Comparison of ENCODE assay signal across 25 cellular contexts in the genomic region with DNA sequence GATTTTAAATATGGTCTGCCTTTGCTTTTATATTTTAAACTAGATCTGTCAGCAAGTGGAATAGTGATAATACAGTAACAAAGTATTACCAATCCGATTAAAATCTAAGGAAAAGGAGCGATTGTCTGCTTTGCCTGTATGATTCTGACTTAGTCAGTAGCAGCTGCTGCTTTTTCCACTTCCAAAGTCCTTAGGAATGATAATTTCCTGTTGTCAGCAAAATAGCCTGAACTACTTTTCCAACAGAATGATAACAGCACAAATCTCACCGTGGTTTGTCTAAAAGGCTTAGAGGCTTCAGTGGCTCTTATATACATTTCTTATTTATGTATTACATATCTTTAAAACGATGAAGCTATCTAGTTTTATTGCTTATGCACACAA.
DNase-seq lines count a peak whose midpoint lies in the region; ATAC-seq, FAIRE-seq and TF ChIP-seq lines count a peak whose summit lies in the region.
"Had no signal": no experiment of that assay in that cellular context is flagged by ENCODE, and none has a peak within 500 bp of the region (broad histone marks: within the 10 kb centered on the region; RNA-seq: fewer than 3 reads in every experiment).

No MANE protein-coding gene starts in this region.

- no peak for FAIRE-seq in HepG2 (lab: Jason Lieb, UNC)

- H4K20me1 ChIP-seq in HepG2 (ENCODE audit: insufficient read depth, low read length) = no peaks in the 10 kb centered on the region
- H4K20me1 ChIP-seq: BLaER1 treated with 17β-estradiol and CSF1 and Interleukin-3, amounts not matched to agents 10 nM and 100 nM had no signal

- POLR2A ChIA-PET in HepG2 (lab: Yijun Ruan, JAX) = no interaction called here

- no peak overlapping the region for H3K4me2 ChIP-seq in HepG2 (ENCODE audit: low read depth, low read length)
- H3K4me2 ChIP-seq: BLaER1 treated with 17β-estradiol and CSF1 and Interleukin-3, amounts not matched to agents 10 nM and 100 nM; PC-9 had no signal

- no peaks in the 10 kb centered on the region for H3K79me2 ChIP-seq in HepG2 (ENCODE audit: insufficient read depth, low read length)

- TF ChIP-seq EP300 in HepG2 (IDR thresholded peaks at IDR 0.05; ENCODE audit: low read depth in 2 of 2, low read length in 2 of 2) (no peak), HepG2 (CRISPR knock-in tag; IDR thresholded peaks at IDR 0.05; ENCODE audit: borderline replicate concordance) (no peak)

- H3K27me3 ChIP-seq in HepG2 (ENCODE audit: control insufficient read depth in 1 of 2, insufficient read depth in 2 of 2, low read length in 2 of 2) = no peaks in the 10 kb centered on the region
- no peaks in the 10 kb centered on the region for H3K27me3 ChIP-seq in right lobe of liver
- H3K27me3 ChIP-seq: BLaER1 treated with 17β-estradiol and CSF1 and Interleukin-3, amounts not matched to agents 10 nM and 100 nM; SJSA1 had no signal

- no peak overlapping the region for H2AFZ ChIP-seq in HepG2 (ENCODE audit: low read length)
- H2AFZ ChIP-seq: PC-9 had no signal

- no peak overlapping the region for H3K27ac ChIP-seq in HepG2 (ENCODE audit: extremely low read length, insufficient read depth, low read length)
- H3K27ac ChIP-seq in right lobe of liver = no peak overlapping the region
- no peak overlapping the region for H3K27ac ChIP-seq in substantia nigra (ENCODE audit: low read depth, low read length, poor library complexity, severe bottlenecking)
- H3K27ac ChIP-seq: BLaER1 treated with 17β-estradiol and CSF1 and Interleukin-3, amounts not matched to agents 10 nM and 100 nM; PC-9; SJSA1 had no signal

- H3K27ac Mint-ChIP-seq in effector memory CD8-positive, alpha-beta T cell = no peak overlapping the region
- H3K27ac Mint-ChIP-seq: CD4-positive, alpha-beta T cell had no signal

- in situ Hi-C loops in HepG2 (cut with HindIII; ENCODE audit: extremely low pct_ligation_motif_present, low pct_unique_long_range_greater_than_20kb) = no loop called here
- in situ Hi-C loops in astrocyte of the spinal cord (cut with HindIII; ENCODE audit: low sequenced_read_pairs) = no loop called here

- TF ChIP-seq POLR2A in HepG2 (IDR thresholded peaks at IDR 0.05; ENCODE audit: insufficient read depth in 1 of 2, low read depth in 2 of 2, low read length in 2 of 2) (no peak), right lobe of liver (IDR thresholded peaks at IDR 0.05) (no peak)

- H3K9me3 ChIP-seq in HepG2 (ENCODE audit: low read length) (no peaks in the 10 kb centered on the region), right lobe of liver (no peaks in the 10 kb centered on the region)
- H3K9me3 ChIP-seq: BLaER1 treated with 17β-estradiol and CSF1 and Interleukin-3, amounts not matched to agents 10 nM and 100 nM; SJSA1 had no signal

- H3K9ac ChIP-seq in HepG2 (ENCODE audit: insufficient read depth, low read depth, low read length) = no peak overlapping the region
- H3K9ac ChIP-seq: BLaER1 treated with 17β-estradiol and CSF1 and Interleukin-3, amounts not matched to agents 10 nM and 100 nM had no signal

- CTCF ChIA-PET in HepG2 (lab: Yijun Ruan, JAX; ENCODE audit: low intra/inter-chr PET ratio, low total read pairs) = no interaction called here

- no peaks in the 10 kb centered on the region for H3K36me3 Mint-ChIP-seq in effector memory CD8-positive, alpha-beta T cell (ENCODE audit: insufficient read depth)

- no peak overlapping the region for H3K4me3 ChIP-seq in HepG2 (replicated peaks in 1 of 3; ENCODE audit: insufficient read depth in 1 of 3, low read depth in 2 of 3, low read length in 3 of 3)
- H3K4me3 ChIP-seq in right lobe of liver = no peak overlapping the region
- H3K4me3 ChIP-seq in astrocyte of the spinal cord (ENCODE audit: low read depth, low read length) = no peak overlapping the region
- H3K4me3 ChIP-seq in fibroblast of pulmonary artery (replicated peaks; ENCODE audit: low read depth, low read length) = no peak overlapping the region
- H3K4me3 ChIP-seq: BLaER1 treated with 17β-estradiol and CSF1 and Interleukin-3, amounts not matched to agents 10 nM and 100 nM; PC-9; SJSA1 had no signal

- no peaks in the 10 kb centered on the region for H3K9me3 Mint-ChIP-seq in effector memory CD8-positive, alpha-beta T cell
- H3K9me3 Mint-ChIP-seq: CD4-positive, alpha-beta T cell had no signal

- no peaks in the 10 kb centered on the region for H3K36me3 ChIP-seq in HepG2 (replicated peaks in 1 of 2; ENCODE audit: control insufficient read depth in 1 of 2, insufficient read depth in 2 of 2, low read length in 2 of 2)
- no peaks in the 10 kb centered on the region for H3K36me3 ChIP-seq in right lobe of liver
- H3K36me3 ChIP-seq: SJSA1 had no signal

- H3K4me3 Mint-ChIP-seq in effector memory CD8-positive, alpha-beta T cell = no peak overlapping the region
- H3K4me3 Mint-ChIP-seq: CD4-positive, alpha-beta T cell had no signal

- 72% methylated on average over 4 of the region's 4 CpGs for WGBS in HepG2 (ENCODE audit: low lambda C conversion rate)
- 50% methylated on average over 4 of the region's 4 CpGs for WGBS in right lobe of liver (ENCODE audit: insufficient coverage, low coverage, low lambda C conversion rate, missing lambda C conversion rate)

- no peak for TF ChIP-seq CTCF in HepG2 (CRISPR knock-in tag; IDR thresholded peaks at IDR 0.05)
- TF ChIP-seq CTCF in right lobe of liver (IDR thresholded peaks at IDR 0.05) = no peak
- no peak for TF ChIP-seq CTCF in astrocyte of the spinal cord (IDR thresholded peaks at IDR 0.05; ENCODE audit: low read depth, low read length)
- TF ChIP-seq CTCF in fibroblast of pulmonary artery (IDR thresholded peaks at IDR 0.05; ENCODE audit: low read length, missing control alignments) = no peak

- TF ChIP-seq RAD21 in HepG2 (CRISPR knock-in tag; IDR thresholded peaks at IDR 0.05) = no peak

- H3K4me1 ChIP-seq in HepG2 (ENCODE audit: insufficient read depth, low read length) = no peaks in the 10 kb centered on the region
- H3K4me1 ChIP-seq in right lobe of liver = no peaks in the 10 kb centered on the region
- H3K4me1 ChIP-seq: BLaER1 treated with 17β-estradiol and CSF1 and Interleukin-3, amounts not matched to agents 10 nM and 100 nM had no signal

- BruUV-seq in HepG2 (replicated peaks; lab: Mats Ljungman, UMichigan) = no TSS peak

- ATAC-seq in HepG2 (no peak), right lobe of liver (no peak), GM21825 (IDR thresholded peaks at IDR 0.05; ENCODE audit: unreplicated experiment) (no peak)
- no peak for ATAC-seq in effector memory CD8-positive, alpha-beta T cell (replicated peaks)
- ATAC-seq: Right ventricle myocardium inferior had no signal

- H3K4me1 Mint-ChIP-seq in effector memory CD8-positive, alpha-beta T cell (ENCODE audit: low read depth in 2 of 2) = no peaks in the 10 kb centered on the region

- intact Hi-C loops in HepG2 (cut with micrococcal nuclease; ENCODE audit: unreplicated experiment) (no loop called here), right lobe of liver (cut with DNase I) (no loop called here)

- peaks cover 10 to 12% of the 10 kb centered on the region in 2 donors for H3K27me3 Mint-ChIP-seq in effector memory CD8-positive, alpha-beta T cell

- DNase-seq in HepG2 (ENCODE audit: low spot score) (no peak), right lobe of liver (no peak), astrocyte of the spinal cord (ENCODE audit: low read depth, low spot score) (peak; percentile 15), fibroblast of pulmonary artery (ENCODE audit: low read depth) (peak; percentile 18), substantia nigra (lab: John Stamatoyannopoulos, UW) (no peak), LoVo (ENCODE audit: low spot score) (no peak)
- no peak for DNase-seq in effector memory CD8-positive, alpha-beta T cell
- DNase-seq: AML-193; CD4-positive, alpha-beta T cell; DMS53; GOT3; HCEC 1CT; MV-4-11; NCI-H1105; NCI-H1436 treated with DMSO at 0.1 percent for 48 hours; NCI-H187 treated with DMSO at 0.1 percent for 48 hours; NCI-H2171 treated with DMSO at 0.1 percent for 48 hours; NCI-H524 treated with DMSO at 0.1 percent for 48 hours; NCI-H774; NK-92 treated with Interleukin-12 subunit alpha and Interleukin-12 subunit beta, amount 100 ng/mL, for 24 hours; PC-9 had no signal

TF ChIP-seq in HepG2, 621 proteins besides CTCF, POLR2A, EP300 and RAD21:
- TF ChIP-seq REXO4 (CRISPR knock-in tag; IDR thresholded peaks at IDR 0.05; ENCODE audit: borderline replicate concordance) = no peak
- peak; percentile 67 for TF ChIP-seq MAFF (IDR thresholded peaks at IDR 0.05; ENCODE audit: low read depth, low read length)
- TF ChIP-seq MAFK (conservative IDR thresholded peaks at IDR 0.05 in 1 of 2, IDR thresholded peaks at IDR 0.05 in 1 of 2; ENCODE audit: low read length in 2 of 2) = peak; percentile 68 to 82; a peak in 3 of 4 replicates

Comparison
In these comparisons a context has a peak if more than half of its experiments do, and no peak if none do; other contexts are left out.
1. DNase-seq: peak in astrocyte of the spinal cord (single experiment) and fibroblast of pulmonary artery (single experiment); none in HepG2 (single experiment), right lobe of liver (0 of 3), substantia nigra (0 of 49), effector memory CD8-positive, alpha-beta T cell (0 of 3) and LoVo (single experiment).